In the genomic region with DNA sequence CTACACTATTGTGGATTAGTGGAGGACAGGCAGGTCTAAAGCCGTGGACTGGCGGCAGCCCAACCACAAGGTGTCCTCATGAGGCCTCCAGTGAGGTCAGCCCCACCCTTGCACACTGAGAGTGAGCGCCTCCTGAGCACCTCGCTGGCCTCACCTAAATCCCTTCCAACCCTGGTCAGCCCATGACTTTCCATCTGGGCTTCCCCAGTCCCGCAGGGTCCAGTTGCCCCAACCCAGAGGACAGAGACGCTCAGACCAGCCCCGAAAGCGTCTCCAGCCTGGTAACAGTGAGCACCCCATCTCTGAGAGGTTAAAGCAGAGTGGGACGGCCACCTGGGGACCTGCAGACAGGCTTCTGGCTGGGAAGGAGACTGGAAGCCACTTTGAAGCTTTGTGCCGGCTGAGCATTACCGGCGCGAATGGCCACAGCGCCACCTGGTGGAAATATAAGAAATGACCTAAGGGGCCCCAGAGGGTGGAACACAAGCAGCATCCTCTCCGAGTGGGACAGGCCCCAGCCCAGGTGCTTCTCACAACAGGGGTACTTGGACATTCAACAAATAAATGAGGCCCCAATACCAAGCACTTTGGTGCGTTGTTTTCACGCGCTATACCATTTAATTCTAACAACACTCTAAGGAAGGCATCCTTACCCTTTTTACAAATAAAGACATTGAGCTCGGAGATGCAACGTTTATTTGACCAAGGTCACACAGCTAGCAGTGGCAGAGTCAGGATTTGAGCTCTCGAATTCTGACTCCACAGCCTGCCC, we compare ENCODE assay signal across 8 cellular contexts.
DNase-seq lines count a peak whose midpoint lies in the region; ATAC-seq and TF ChIP-seq lines count a peak whose summit lies in the region.

No MANE protein-coding gene starts in this region.

- TF ChIP-seq RAD21 in liver (IDR thresholded peaks at IDR 0.05): peak; percentile 91 to 93

- DNase-seq in GM12865 (ENCODE audit: low read depth) (peak; percentile 75), NCI-H345 (lab: John Stamatoyannopoulos, UW) (peak; percentile 76), choroid plexus epithelial cell (ENCODE audit: low read depth) (peak; percentile 73)
- peak; percentile 85 for DNase-seq in activated CD4-positive, alpha-beta T cell treated with anti-CD3 and anti-CD28 coated beads for 36 hours
- peak; percentile 56 to 68 (median 57) for DNase-seq in stimulated activated CD4-positive, alpha-beta T cell treated with anti-CD3 and anti-CD28 coated beads, TNF-alpha, amount 100 ng/mL, for 24 hours (ENCODE audit: low read depth in 3 of 3)

- peaks cover 8% of the 10 kb centered on the region for H3K4me1 Mint-ChIP-seq in activated CD4-positive, alpha-beta T cell treated with anti-CD3 and anti-CD28 coated beads for 36 hours

- H3K27me3 Mint-ChIP-seq in activated CD4-positive, alpha-beta T cell treated with anti-CD3 and anti-CD28 coated beads for 36 hours: no peaks in the 10 kb centered on the region

- peaks cover 0 to 4% (median 2%) of the 10 kb centered on the region in 4 donors for H3K4me1 ChIP-seq in liver (ENCODE audit: control insufficient read depth in 4 of 4, insufficient read depth in 4 of 4, low read length in 3 of 4)

- POLR2A ChIA-PET in activated CD4-positive, alpha-beta T cell treated with anti-CD3 and anti-CD28 coated beads for 36 hours (lab: Charles Lee): no interaction called here

- H3K27me3 ChIP-seq in liver (ENCODE audit: control insufficient read depth in 4 of 4, insufficient read depth in 4 of 4, low read length in 3 of 4): no peaks in the 10 kb centered on the region

- ATAC-seq in HG03066 (IDR thresholded peaks at IDR 0.05; ENCODE audit: low read depth, unreplicated experiment) (peak; percentile 82), HG02970 (IDR thresholded peaks at IDR 0.05; ENCODE audit: low FRiP score, unreplicated experiment) (no peak)
- peak; percentile 88 for ATAC-seq in activated CD4-positive, alpha-beta T cell treated with anti-CD3 and anti-CD28 coated beads for 36 hours

- no peak overlapping the region for H3K27ac Mint-ChIP-seq in activated CD4-positive, alpha-beta T cell treated with anti-CD3 and anti-CD28 coated beads for 36 hours

- H3K4me3 Mint-ChIP-seq in activated CD4-positive, alpha-beta T cell treated with anti-CD3 and anti-CD28 coated beads for 36 hours: no peak overlapping the region

- peak; percentile 83 for TF ChIP-seq CTCF in GM12865 (IDR thresholded peaks at IDR 0.05; ENCODE audit: insufficient read depth, low read depth, low read length, missing control alignments)
- peak; percentile 87 for TF ChIP-seq CTCF in choroid plexus epithelial cell (conservative IDR thresholded peaks at IDR 0.05; ENCODE audit: low read depth, low read length)
- TF ChIP-seq CTCF in liver (IDR thresholded peaks at IDR 0.05; ENCODE audit: low read depth, low read length, missing input control): peak; percentile 87

- H3K36me3 ChIP-seq in liver (ENCODE audit: control insufficient read depth in 4 of 4, insufficient read depth in 3 of 4, low read depth in 1 of 4, low read length in 3 of 4): no peaks in the 10 kb centered on the region

- H3K36me3 Mint-ChIP-seq in activated CD4-positive, alpha-beta T cell treated with anti-CD3 and anti-CD28 coated beads for 36 hours (ENCODE audit: low read depth): no peaks in the 10 kb centered on the region

- H3K27ac ChIP-seq in liver (ENCODE audit: low read depth in 1 of 2, low read length in 2 of 2): no peak overlapping the region

- H3K9me3 ChIP-seq in liver (ENCODE audit: control insufficient read depth in 4 of 4, low read length in 3 of 4): no peaks in the 10 kb centered on the region

- no peak overlapping the region for H3K9ac ChIP-seq in liver (ENCODE audit: low read depth in 1 of 2, low read length in 2 of 2)

- no peak overlapping the region for H3K4me3 ChIP-seq in GM12865 (ENCODE audit: low read depth, low read length)
- H3K4me3 ChIP-seq in choroid plexus epithelial cell (ENCODE audit: low read depth, low read length): no peak overlapping the region
- H3K4me3 ChIP-seq in liver (ENCODE audit: low read depth in 1 of 3, low read length in 3 of 3): no peak overlapping the region

- 22% methylated on average over 21 of the region's 21 CpGs for WGBS in liver

- intact Hi-C loops in activated CD4-positive, alpha-beta T cell treated with anti-CD3 and anti-CD28 coated beads for 36 hours (cut with DNase I, micrococcal nuclease): loop anchor here (1.0 to 10.0 kb wide), 8 partner anchors 148 to 1696 kb away; no protein-coding TSS in a partner anchor

- CTCF ChIA-PET in activated CD4-positive, alpha-beta T cell treated with anti-CD3 and anti-CD28 coated beads for 36 hours (lab: Charles Lee): interaction anchor here (0.6 to 7.9 kb wide), 36 partner anchors 10 to 1914 kb away, joined by 3 to 94 read pairs (median 3); no protein-coding TSS in a partner anchor

- no peaks in the 10 kb centered on the region for H3K9me3 Mint-ChIP-seq in activated CD4-positive, alpha-beta T cell treated with anti-CD3 and anti-CD28 coated beads for 36 hours (ENCODE audit: low read depth)

TF ChIP-seq in liver, 16 proteins besides CTCF, POLR2A, EP300 and RAD21:
- TF ChIP-seq RXRA (IDR thresholded peaks at IDR 0.05): no peak
- no peak for TF ChIP-seq GABPA (IDR thresholded peaks at IDR 0.05 in 1 of 2, conservative IDR thresholded peaks at IDR 0.05 in 1 of 2)
- no peak for TF ChIP-seq HNF4G (IDR thresholded peaks at IDR 0.05)
- TF ChIP-seq HNF4A (conservative IDR thresholded peaks at IDR 0.05): no peak
